Comparison of ENCODE assay signal across 7 cellular contexts in the genomic region with DNA sequence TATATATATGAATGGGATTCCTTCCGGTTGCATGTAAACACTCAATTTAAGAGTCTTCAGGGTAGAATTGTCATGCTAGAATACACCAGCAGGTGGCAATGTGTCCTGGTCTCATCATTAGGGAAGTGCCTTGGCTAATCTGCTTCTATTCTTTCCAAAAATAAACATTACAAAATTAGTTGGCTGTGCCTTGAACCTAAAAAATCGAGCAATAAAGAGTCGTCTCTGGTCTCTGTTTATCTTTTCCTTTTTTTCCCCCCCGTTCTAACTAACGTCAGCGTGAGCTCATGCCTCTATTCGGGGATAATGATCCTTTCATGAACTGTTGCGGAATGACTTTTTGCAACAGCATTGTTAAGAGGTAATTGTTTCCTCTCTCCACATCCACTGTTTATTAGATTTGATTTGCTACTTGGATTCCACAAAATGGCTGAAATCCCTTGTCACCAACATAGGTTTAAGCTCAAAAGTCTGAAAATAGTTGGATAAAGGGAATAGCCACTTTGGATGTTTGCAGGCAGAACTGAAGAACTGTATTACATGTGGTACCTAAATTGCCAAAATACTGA. TPM values are rescaled to one million over a fixed set of nuclear protein-coding genes. Genes with fewer than 3 reads are reported as not detected.
DNase-seq lines count a peak whose midpoint lies in the region; ATAC-seq and TF ChIP-seq lines count a peak whose summit lies in the region.

No MANE protein-coding gene starts in this region.

- no peaks in the 10 kb centered on the region for H3K9me3 ChIP-seq in heart left ventricle

- H3K27me3 ChIP-seq in heart left ventricle = peaks cover 0 to 40% (median 0%) of the 10 kb centered on the region in 9 donors

- peaks cover 0 to 15% (median 4%) of the 10 kb centered on the region in 9 donors for H3K36me3 ChIP-seq in heart left ventricle

- TF ChIP-seq POLR2A in heart left ventricle (IDR thresholded peaks at IDR 0.05) = no peak

- H3K27ac ChIP-seq in heart left ventricle = peak overlapping the region; percentile 91 to 100 (median 98)

- peak; percentile 69 for DNase-seq in GM12864 (ENCODE audit: low read depth)
- DNase-seq in MV-4-11 (lab: John Stamatoyannopoulos, UW) = peak; percentile 84
- peak; percentile 33 for DNase-seq in SIG-M5 (lab: John Stamatoyannopoulos, UW)
- peak; percentile 88 for DNase-seq in amniotic epithelial cell (ENCODE audit: low read depth)
- DNase-seq in heart left ventricle = peak in 4 of 5 donors; percentile 48 to 73 (median 67)
- peak; percentile 93 for DNase-seq in pons (ENCODE audit: low spot score)

- peak; percentile 29 to 71 (median 44) for ATAC-seq in heart left ventricle
- no peak for ATAC-seq in HG02870 (IDR thresholded peaks at IDR 0.05; ENCODE audit: unreplicated experiment)

- TF ChIP-seq CTCF in GM12864 (IDR thresholded peaks at IDR 0.05; ENCODE audit: low read depth, low read length, missing control alignments) (peak; percentile 75), heart left ventricle (IDR thresholded peaks at IDR 0.05) (peak; percentile 63 to 85 (median 70))

- H3K4me1 ChIP-seq in heart left ventricle = peaks cover 3 to 64% (median 41%) of the 10 kb centered on the region in 12 donors

- H3K4me3 ChIP-seq in GM12864 (ENCODE audit: low read depth, low read length) = peak overlapping the region; percentile 28; the same call in 1 of the 2 replicates
- peak overlapping the region; percentile 59 to 97 (median 88) for H3K4me3 ChIP-seq in heart left ventricle

- 0 to 1% (median 0%) methylated on average over 8 of the region's 8 CpGs for WGBS in heart left ventricle, 4 donors

- intact Hi-C loops in heart left ventricle (cut with DNase I) = loop anchor here (1.0 to 10.0 kb wide), 11 partner anchors 42 to 860 kb away; no protein-coding TSS in a partner anchor

RNA-seq across cellular contexts. Expression of gene ARHGEF12, which starts 1.2 kb away (rescaled TPM):
- 100 to 1,000 TPM in 7 of 9 donors, 10 to 100 TPM in 2; 79.3 to 140 (median 114) TPM for total RNA-seq in heart left ventricle
- polyA plus RNA-seq in heart left ventricle = 10 to 100 TPM; 22.0 to 52.2 TPM

RNA-seq across cellular contexts. Expression of gene TLCD5, which starts 9.9 kb away (rescaled TPM):
- 10 to 100 TPM in 6 of 9 donors, 1 to 10 TPM in 3; 9.4 to 15.0 (median 10.3) TPM for total RNA-seq in heart left ventricle
- polyA plus RNA-seq in heart left ventricle = 10 to 100 TPM in 1 of 2 donors, 1 to 10 TPM in 1; 4.0 to 12.2 TPM

Comparison
In these comparisons a context has a peak if more than half of its experiments do, and no peak if none do; other contexts are left out.
1. DNase-seq: peak in every context shown above with its lines; median percentile 93 in pons; 88 in amniotic epithelial cell; 84 in MV-4-11; 69 in GM12864; 67 in heart left ventricle; 33 in SIG-M5.